ENCODE assay signal across 34 cellular contexts in the genomic region with DNA sequence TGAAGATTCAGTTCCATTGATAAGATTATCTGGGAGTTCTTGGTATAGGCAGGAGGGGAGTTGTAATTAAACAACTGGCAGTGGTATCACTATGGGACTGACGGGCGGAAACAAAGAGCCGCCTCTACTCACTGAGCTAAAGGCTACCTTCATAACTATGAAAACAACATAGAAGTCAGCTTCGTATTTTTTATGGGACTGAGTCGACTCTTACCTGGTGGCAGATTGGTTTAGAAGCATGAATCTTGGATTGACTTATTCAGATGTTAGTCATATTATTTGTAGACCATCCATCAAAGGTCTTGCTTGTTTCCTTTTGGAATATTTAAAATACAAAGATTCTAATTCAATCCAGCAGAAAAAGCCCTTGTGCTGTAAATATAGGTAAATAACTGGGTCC. TPM values are rescaled to one million over a fixed set of nuclear protein-coding genes. Genes with fewer than 3 reads are reported as not detected.
"Had no signal": no experiment of that assay in that cellular context is flagged by ENCODE, and none has a peak within 500 bp of the region (broad histone marks: within the 10 kb centered on the region; RNA-seq: fewer than 3 reads in every experiment).

No MANE protein-coding gene starts in this region.

- H3K4me1 ChIP-seq: Peyer's patch had no signal

- H3K27ac ChIP-seq: cardiac muscle cell, Peyer's patch, RWPE1, VCaP had no signal

- H3K27ac Mint-ChIP-seq: activated CD4-positive, alpha-beta memory T cell treated with anti-CD3 and anti-CD28 coated beads, Interleukin-2, amount 10 ng/mL, durations not matched to agents 7 days and 5 days; activated CD8-positive, alpha-beta memory T cell treated with anti-CD3 and anti-CD28 coated beads, Interleukin-2, amount 10 ng/mL, durations not matched to agents 7 days and 5 days; activated naive CD8-positive, alpha-beta T cell treated with anti-CD3 and anti-CD28 coated beads for 36 hours; activated T-cell treated with anti-CD3 and anti-CD28 coated beads, Interleukin-2, amount 50 U/mL, for 24 hours; activated T-helper 1 cell treated with anti-CD3 and anti-CD28 coated beads, Interleukin-12 subunit alpha, Interleukin-12 subunit beta, Interleukin-2, Interleukin-4 antibody, amounts not matched to agents 30 ng/mL and 10 ng/mL and 1 ng/mL, durations not matched to agents 14 hours and 24 hours and 36 hours; T-helper 17 cell had no signal

- H3K4me1 Mint-ChIP-seq: activated CD4-positive, alpha-beta memory T cell treated with anti-CD3 and anti-CD28 coated beads, Interleukin-2, amount 10 ng/mL, durations not matched to agents 7 days and 5 days; activated CD8-positive, alpha-beta memory T cell treated with anti-CD3 and anti-CD28 coated beads, Interleukin-2, amount 10 ng/mL, durations not matched to agents 7 days and 5 days; T-cell; T-helper 17 cell had no signal

- DNase-seq: activated CD4-positive, alpha-beta memory T cell treated with anti-CD3 and anti-CD28 coated beads, Interleukin-2, amount 10 ng/mL, durations not matched to agents 7 days and 5 days; activated CD4-positive, alpha-beta T cell treated with anti-CD3 and anti-CD28 coated beads for 1 hour; activated CD4-positive, alpha-beta T cell treated with anti-CD3 and anti-CD28 coated beads for 48 hours; activated CD4-positive, CD25-positive, alpha-beta regulatory T cell; activated CD8-positive, alpha-beta memory T cell treated with anti-CD3 and anti-CD28 coated beads for 24 hours; activated CD8-positive, alpha-beta memory T cell treated with anti-CD3 and anti-CD28 coated beads, Interleukin-2, amount 10 ng/mL, durations not matched to agents 7 days and 5 days; activated effector memory CD4-positive, alpha-beta T cell treated with Interleukin-2 at 50 U/mL for 16 hours; activated naive CD4-positive, alpha-beta T cell; activated naive CD4-positive, alpha-beta T cell treated with anti-CD3 and anti-CD28 coated beads, Interleukin-2, amount 50 U/mL, for 16 hours; activated naive CD8-positive, alpha-beta T cell treated with anti-CD3 and anti-CD28 coated beads for 36 hours; activated T-cell treated with anti-CD3 and anti-CD28 coated beads, Interleukin-2, amount 50 U/mL, for 24 hours; amniotic stem cell; aorta; Karpas-422; KBM-7; NCI-H1105; NCI-H1417 treated with DMSO at 0.1 percent for 48 hours; NCI-H187 treated with DMSO at 0.1 percent for 48 hours; NCI-H2081; NCI-H2171 treated with DMSO at 0.1 percent for 48 hours; NCI-H226; NCI-H524 treated with DMSO at 0.1 percent for 48 hours; Peyer's patch; SIG-M5; T-cell; T-helper 17 cell; T-helper 9 cell had no signal

- H3K27me3 Mint-ChIP-seq: activated CD4-positive, alpha-beta memory T cell treated with anti-CD3 and anti-CD28 coated beads, Interleukin-2, amount 10 ng/mL, durations not matched to agents 7 days and 5 days; activated CD8-positive, alpha-beta memory T cell treated with anti-CD3 and anti-CD28 coated beads, Interleukin-2, amount 10 ng/mL, durations not matched to agents 7 days and 5 days; activated naive CD8-positive, alpha-beta T cell treated with anti-CD3 and anti-CD28 coated beads for 36 hours; activated T-cell treated with anti-CD3 and anti-CD28 coated beads, Interleukin-2, amount 50 U/mL, for 24 hours; T-cell; T-helper 17 cell had no signal

- H3K9me3 ChIP-seq: Peyer's patch had no signal

- ATAC-seq: activated CD8-positive, alpha-beta memory T cell treated with anti-CD3 and anti-CD28 coated beads, Interleukin-2, amount 10 ng/mL, durations not matched to agents 7 days and 5 days; Right ventricle myocardium inferior; SK-N-SH treated with all-trans-retinoic acid at 6 μM for 48 hours; T-cell; T-helper 17 cell had no signal

- H3K27me3 ChIP-seq: cardiac muscle cell, Peyer's patch had no signal

- H3K4me3 Mint-ChIP-seq: activated CD4-positive, alpha-beta memory T cell treated with anti-CD3 and anti-CD28 coated beads, Interleukin-2, amount 10 ng/mL, durations not matched to agents 7 days and 5 days; activated CD8-positive, alpha-beta memory T cell treated with anti-CD3 and anti-CD28 coated beads, Interleukin-2, amount 10 ng/mL, durations not matched to agents 7 days and 5 days; activated naive CD8-positive, alpha-beta T cell treated with anti-CD3 and anti-CD28 coated beads for 36 hours; activated T-cell treated with anti-CD3 and anti-CD28 coated beads, Interleukin-2, amount 50 U/mL, for 24 hours; activated T-helper 1 cell treated with anti-CD3 and anti-CD28 coated beads, Interleukin-12 subunit alpha, Interleukin-12 subunit beta, Interleukin-2, Interleukin-4 antibody, amounts not matched to agents 30 ng/mL and 10 ng/mL and 1 ng/mL, durations not matched to agents 14 hours and 24 hours and 36 hours; T-cell; T-helper 17 cell had no signal

- H3K9me3 Mint-ChIP-seq: activated CD4-positive, alpha-beta memory T cell treated with anti-CD3 and anti-CD28 coated beads, Interleukin-2, amount 10 ng/mL, durations not matched to agents 7 days and 5 days; activated naive CD8-positive, alpha-beta T cell treated with anti-CD3 and anti-CD28 coated beads for 36 hours; activated T-cell treated with anti-CD3 and anti-CD28 coated beads, Interleukin-2, amount 50 U/mL, for 24 hours; activated T-helper 1 cell treated with anti-CD3 and anti-CD28 coated beads, Interleukin-12 subunit alpha, Interleukin-12 subunit beta, Interleukin-2, Interleukin-4 antibody, amounts not matched to agents 30 ng/mL and 10 ng/mL and 1 ng/mL, durations not matched to agents 14 hours and 24 hours and 36 hours; T-cell had no signal

- H3K4me3 ChIP-seq: cardiac muscle cell, Peyer's patch had no signal

RNA-seq across cellular contexts. Expression of a gene that starts 6.3 kb away (rescaled TPM):
- total RNA-seq: cardiac muscle cell, Right ventricle myocardium inferior, SK-MEL-5 had no signal
